Comparison of ENCODE assay signal across 17 cellular contexts in the genomic region with DNA sequence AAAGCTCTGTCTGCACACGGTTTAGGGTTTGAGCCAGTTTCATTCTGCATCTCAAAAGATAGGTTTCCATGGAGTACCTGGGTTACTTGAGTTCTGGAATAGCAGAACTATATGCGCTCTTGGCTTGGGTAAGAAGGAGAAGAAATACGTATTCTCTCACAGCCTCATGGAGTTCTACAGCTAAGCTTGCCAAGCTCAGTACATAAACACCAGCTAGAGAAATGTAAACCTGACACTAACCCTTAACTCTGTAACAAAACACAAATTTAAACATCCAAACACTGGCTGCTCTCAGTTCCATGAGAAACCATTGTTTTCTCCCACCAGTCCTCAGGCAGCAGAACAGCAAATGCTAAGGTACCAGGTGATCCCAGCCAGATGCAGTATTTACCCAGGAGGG.
A peak's percentile ranks its signal among the peaks of the same experiment; 100 is the strongest.
DNase-seq lines count a peak whose midpoint lies in the region; ATAC-seq, FAIRE-seq and TF ChIP-seq lines count a peak whose summit lies in the region.
"Had no signal": no experiment of that assay in that cellular context is flagged by ENCODE, and none has a peak within 500 bp of the region (broad histone marks: within the 10 kb centered on the region; RNA-seq: fewer than 3 reads in every experiment).

No MANE protein-coding gene starts in this region.

- H3K79me1 ChIP-seq in IMR-90 (ENCODE audit: low read depth in 1 of 2, low read length in 2 of 2): no peaks in the 10 kb centered on the region

- POLR2A ChIA-PET in IMR-90 (lab: Charles Lee; ENCODE audit: unreplicated experiment): no interaction called here

- H3K4me1 ChIP-seq in IMR-90 (ENCODE audit: control insufficient read depth, insufficient read depth, low read length) (peaks cover 8% of the 10 kb centered on the region; the same call in 1 of the 2 replicates), upper lobe of right lung (no peaks in the 10 kb centered on the region), GM23248 (ENCODE audit: insufficient read depth) (peaks cover 19% of the 10 kb centered on the region)
- H3K4me1 ChIP-seq: BE2C had no signal

- H3K27ac ChIP-seq in IMR-90 (ENCODE audit: insufficient read depth, low read length): no peak overlapping the region
- peak overlapping the region; percentile 26 for H3K27ac ChIP-seq in VCaP
- no peak overlapping the region for H3K27ac ChIP-seq in upper lobe of right lung
- no peak overlapping the region for H3K27ac ChIP-seq in GM23248
- H3K27ac ChIP-seq: A549, C4-2B had no signal

- no peaks in the 10 kb centered on the region for H3K9me2 ChIP-seq in GM23248 (ENCODE audit: insufficient read depth)

- no peak overlapping the region for H3K4me2 ChIP-seq in IMR-90 (ENCODE audit: low read depth, low read length)
- no peak overlapping the region for H3K4me2 ChIP-seq in GM23248 (ENCODE audit: unreplicated experiment)
- H3K4me2 ChIP-seq: A549, GM23338 had no signal

- H3K14ac ChIP-seq in IMR-90 (replicated peaks; ENCODE audit: low read depth, low read length): peak overlapping the region; percentile 39; the same call in 1 of the 2 replicates

- H3K4ac ChIP-seq in IMR-90 (ENCODE audit: low read depth, low read length): peak overlapping the region; percentile 60

- H3K18ac ChIP-seq in IMR-90 (ENCODE audit: low read depth, low read length): no peak overlapping the region

- peak overlapping the region; percentile 81 for H2BK120ac ChIP-seq in IMR-90 (ENCODE audit: low read depth, low read length)

- DNase-seq in IMR-90 (peak; percentile 52), fibroblast of villous mesenchyme (ENCODE audit: low read depth) (peak; percentile 54), urothelium cell line (ENCODE audit: low spot score) (no peak), upper lobe of right lung (no peak), GM23248 (no peak)
- DNase-seq: BE2C; CD4-positive, alpha-beta memory T cell; COR-L47; DMS53; GF-D8; H9 had no signal

- H3K79me2 ChIP-seq in GM23248 (ENCODE audit: insufficient read depth): no peaks in the 10 kb centered on the region

- H3K4me3 ChIP-seq in IMR-90 (ENCODE audit: insufficient read depth, low read depth, low read length) (no peak overlapping the region), fibroblast of villous mesenchyme (ENCODE audit: low read depth, low read length) (no peak overlapping the region), upper lobe of right lung (no peak overlapping the region), GM23248 (no peak overlapping the region)
- H3K4me3 ChIP-seq: A549, GM23338 had no signal

- H2AFZ ChIP-seq in IMR-90 (replicated peaks; ENCODE audit: low read length, poor library complexity): peak overlapping the region; percentile 35
- no peak overlapping the region for H2AFZ ChIP-seq in GM23248
- H2AFZ ChIP-seq: GM23338 had no signal

- 0 out of 4 replicates have a peak overlapping the region, but pooled peaks of 1 of the 2 experiments have one; percentile 13 for H4K8ac ChIP-seq in IMR-90 (ENCODE audit: low read depth in 2 of 2, low read length in 2 of 2)

- in situ Hi-C loops in IMR-90 (cut with MboI; ENCODE audit: low sequenced_read_pairs) (no loop called here), GM23248 (cut with MboI) (no loop called here)

- TF ChIP-seq POLR2A in IMR-90 (IDR thresholded peaks at IDR 0.05; ENCODE audit: low read depth, low read length): no peak

- peak overlapping the region; percentile 71; the same call in 1 of the 2 replicates for H2BK20ac ChIP-seq in IMR-90 (ENCODE audit: low read depth, low read length)

- BruUV-seq in IMR-90 (replicated peaks; lab: Mats Ljungman, UMichigan): no TSS peak

- H3K9me3 ChIP-seq in IMR-90 (ENCODE audit: control insufficient read depth, insufficient read depth, low read length) (no peaks in the 10 kb centered on the region), upper lobe of right lung (no peaks in the 10 kb centered on the region), GM23248 (ENCODE audit: low read depth) (no peaks in the 10 kb centered on the region)
- H3K9me3 ChIP-seq: A549, BE2C had no signal

- H2AK9ac ChIP-seq in IMR-90 (replicated peaks; ENCODE audit: low read depth, low read length, poor library complexity): no peak overlapping the region

- H4K91ac ChIP-seq in IMR-90 (ENCODE audit: insufficient read depth, low read depth, low read length): peak overlapping the region; percentile 34; the same call in 1 of the 2 replicates

- H3F3A ChIP-seq in GM23248 (ENCODE audit: insufficient read depth): peaks cover 11% of the 10 kb centered on the region

- TF ChIP-seq CTCF in IMR-90 (conservative IDR thresholded peaks at IDR 0.05; ENCODE audit: low read depth, low read length) (no peak), VCaP (conservative IDR thresholded peaks at IDR 0.05) (no peak), fibroblast of villous mesenchyme (IDR thresholded peaks at IDR 0.05; ENCODE audit: insufficient read depth, low read depth, low read length) (no peak), upper lobe of right lung (IDR thresholded peaks at IDR 0.05) (no peak)

- no peak overlapping the region for H3K23ac ChIP-seq in IMR-90 (ENCODE audit: low read depth, low read length)

- no peak overlapping the region for H4K5ac ChIP-seq in IMR-90 (ENCODE audit: low read depth, low read length)

- WGBS in IMR-90 (ENCODE audit: extremely low coverage in 2 of 2, insufficient read length in 1 of 2), 2 experiments: no CpG with 5 or more reads among the region's 3 CpGs
- WGBS in GM23248 (ENCODE audit: low coverage in 1 of 2, low lambda C conversion rate in 2 of 2, missing lambda C conversion rate in 2 of 2), 2 experiments: 93 to 95% methylated on average over 3 of the region's 3 CpGs

- CTCF ChIA-PET in IMR-90 (lab: Yijun Ruan, JAX): no interaction called here

- H2BK5ac ChIP-seq in IMR-90 (ENCODE audit: low read depth, low read length, poor library complexity, severe bottlenecking): no peak overlapping the region

- H3K27me3 ChIP-seq in IMR-90 (ENCODE audit: control insufficient read depth, insufficient read depth, low read length) (no peaks in the 10 kb centered on the region), upper lobe of right lung (no peaks in the 10 kb centered on the region), GM23248 (replicated peaks; ENCODE audit: insufficient read depth) (no peaks in the 10 kb centered on the region)
- H3K27me3 ChIP-seq: BE2C had no signal

- peak; percentile 46; the same call in 1 of the 2 replicates for ATAC-seq in IMR-90 (ENCODE audit: low read depth)
- no peak for ATAC-seq in upper lobe of right lung
- no peak for ATAC-seq in GM19395 (IDR thresholded peaks at IDR 0.05; ENCODE audit: unreplicated experiment)
- ATAC-seq: A549, GM23338 had no signal

- no peak overlapping the region; the same call in 2 of the 3 replicates for H2BK15ac ChIP-seq in IMR-90 (ENCODE audit: low read depth, low read length)

- no peak for TF ChIP-seq RAD21 in IMR-90 (IDR thresholded peaks at IDR 0.05; ENCODE audit: low read length)

- H2AK5ac ChIP-seq in IMR-90 (ENCODE audit: low read depth, low read length): 0 out of 2 replicates have a peak overlapping the region, but pooled peaks have one; percentile 35

- intact Hi-C loops in IMR-90 (cut with micrococcal nuclease): no loop called here
- intact Hi-C loops in upper lobe of right lung (cut with DNase I): no loop called here

- H3K9ac ChIP-seq in IMR-90 (ENCODE audit: low read depth, low read length) (no peak overlapping the region), GM23248 (no peak overlapping the region)

- peak; percentile 66 for FAIRE-seq in urothelium cell line (lab: Jason Lieb, UNC)
- FAIRE-seq: A549, D721Med had no signal

- H4K20me1 ChIP-seq in IMR-90 (ENCODE audit: insufficient read depth, low read length) (no peaks in the 10 kb centered on the region), GM23248 (ENCODE audit: insufficient read depth) (no peaks in the 10 kb centered on the region)

- H3K9me1 ChIP-seq in IMR-90 (ENCODE audit: insufficient read depth, low read length): peaks cover 2% of the 10 kb centered on the region; the same call in 1 of the 2 replicates

- dilution Hi-C loops in IMR-90 (cut with HindIII; ENCODE audit: low sequenced_read_pairs, unreplicated experiment): no loop called here

- no peak overlapping the region for H3K56ac ChIP-seq in IMR-90 (ENCODE audit: extremely low read depth, insufficient read depth, low read length)

- H3K36me3 ChIP-seq in IMR-90 (ENCODE audit: control insufficient read depth, insufficient read depth, low read length) (no peaks in the 10 kb centered on the region), upper lobe of right lung (no peaks in the 10 kb centered on the region), GM23248 (ENCODE audit: low read depth) (no peaks in the 10 kb centered on the region)
- H3K36me3 ChIP-seq: BE2C had no signal

TF ChIP-seq in IMR-90, 13 proteins besides CTCF, POLR2A, EP300 and RAD21:
- TF ChIP-seq FOS (IDR thresholded peaks at IDR 0.05; ENCODE audit: low read depth, low read length): no peak
TF ChIP-seq in IMR-90: peak in this region for 0.

Comparison
In these comparisons a context has a peak if more than half of its experiments do, and no peak if none do; other contexts are left out.
1. DNase-seq: peak in IMR-90 (single experiment) and fibroblast of villous mesenchyme (single experiment); none in urothelium cell line (single experiment), upper lobe of right lung (single experiment) and GM23248 (single experiment).